8 cellular contexts compared by ENCODE assay signal in the genomic region with DNA sequence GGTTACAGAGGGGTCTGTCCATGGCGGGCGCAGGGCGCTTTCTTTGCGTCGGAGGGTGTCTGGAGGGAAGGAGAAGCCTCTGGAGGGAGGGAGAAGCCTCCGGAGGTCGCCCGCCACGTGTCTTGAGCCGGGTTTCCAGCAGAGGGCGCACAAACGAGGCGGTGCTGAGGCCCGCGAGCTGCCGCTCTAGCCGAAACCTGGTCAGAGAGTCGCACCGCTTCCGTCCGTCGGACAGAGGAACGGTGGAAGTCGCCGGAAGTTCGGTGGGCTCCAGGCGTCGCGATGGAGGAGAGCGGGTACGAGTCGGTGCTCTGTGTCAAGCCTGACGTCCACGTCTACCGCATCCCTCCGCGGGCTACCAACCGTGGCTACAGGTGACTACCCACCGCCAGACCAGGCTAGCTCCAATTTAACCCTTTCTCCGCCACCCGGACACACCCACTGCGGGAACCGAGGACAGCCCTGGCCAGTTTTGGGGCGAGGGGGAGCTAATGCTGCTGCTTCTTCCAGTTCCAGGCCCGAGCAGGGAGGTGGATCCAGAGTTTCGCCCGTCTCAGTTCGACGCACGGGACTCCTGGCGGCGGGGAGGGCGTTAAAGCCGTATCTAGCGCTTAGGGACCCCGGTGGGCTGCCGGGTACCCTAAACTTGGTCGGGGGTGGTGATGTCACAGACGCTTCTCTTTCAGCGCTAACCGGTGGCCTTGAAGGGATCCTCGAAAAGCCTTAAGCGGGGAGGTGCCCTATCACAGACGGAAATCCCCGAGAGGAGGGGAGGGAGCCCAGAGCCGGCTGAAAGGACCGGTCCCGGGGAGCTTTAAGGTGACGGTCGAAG. TPM values are rescaled to one million over a fixed set of nuclear protein-coding genes. Genes with fewer than 3 reads are reported as not detected.
DNase-seq lines count a peak whose midpoint lies in the region; ATAC-seq and TF ChIP-seq lines count a peak whose summit lies in the region.

TSS of gene NECAP2 (plus strand) at position 245 of the 832 bp plus-strand sequence. CDS start at position 283, 38 bp downstream.

- H3K4me1 ChIP-seq in liver (ENCODE audit: control insufficient read depth in 4 of 4, insufficient read depth in 4 of 4, low read length in 3 of 4), result peaks cover 3 to 27% (median 13%) of the 10 kb centered on the region in 4 donors

- H3K9me3 Mint-ChIP-seq in CD14-positive monocyte, result peaks cover 0 to 3% (median 0%) of the 10 kb centered on the region in 7 donors

- peak within 1 kb of the TSS; percentile 54 to 57 for H3K9ac ChIP-seq in liver (ENCODE audit: low read depth in 1 of 2, low read length in 2 of 2)

- H3K36me3 ChIP-seq in liver (ENCODE audit: control insufficient read depth in 4 of 4, insufficient read depth in 3 of 4, low read depth in 1 of 4, low read length in 3 of 4), result peaks cover 3 to 7% (median 5%) of the 10 kb centered on the region in 4 donors

- peak within 1 kb of the TSS; percentile 73 to 97 (median 92) for H3K4me3 ChIP-seq in liver (ENCODE audit: low read depth in 1 of 3, low read length in 3 of 3)

- H3K27ac ChIP-seq in liver (ENCODE audit: low read depth in 1 of 2, low read length in 2 of 2), result peak within 1 kb of the TSS; percentile 63 to 73

- intact Hi-C loops in CD14-positive monocyte (cut with micrococcal nuclease), result loop anchor here in 1 of 2 donors (5.0 kb wide), 1 partner anchor 73 kb away; the partner anchor contains the start of gene SZRD1

- peak; percentile 88 for DNase-seq in CD14-positive monocyte (ENCODE audit: low spot score)
- DNase-seq in HK-2 (ENCODE audit: unreplicated experiment), result peak; percentile 96
- peak; percentile 97 for DNase-seq in NCI-H82 (lab: John Stamatoyannopoulos, UW)
- DNase-seq in activated CD4-positive, alpha-beta T cell treated with anti-CD3 and anti-CD28 coated beads, Interleukin-2, amount 50 U/mL, for 48 hours, result peak; percentile 98
- peak; percentile 83 to 94 for DNase-seq in dermis microvascular lymphatic vessel endothelial cell (ENCODE audit: low read depth in 2 of 2)
- peak; percentile 97 for DNase-seq in stimulated activated CD4-positive, alpha-beta T cell treated with anti-CD3 and anti-CD28 coated beads, Interleukin-4, amount 100 ng/mL, for 1 hour

- peaks cover 17 to 27% of the 10 kb centered on the region in 2 donors for H3K36me3 Mint-ChIP-seq in CD14-positive monocyte

- H3K4me3 Mint-ChIP-seq in CD14-positive monocyte, result peak within 1 kb of the TSS; percentile 92 to 96

- H3K27me3 ChIP-seq in liver (ENCODE audit: control insufficient read depth in 4 of 4, insufficient read depth in 4 of 4, low read length in 3 of 4), result no peaks in the 10 kb centered on the region

- peak; percentile 75 to 85 for TF ChIP-seq RAD21 in liver (IDR thresholded peaks at IDR 0.05)

- peak within 1 kb of the TSS; percentile 92 to 97 (median 94) for H3K27ac Mint-ChIP-seq in CD14-positive monocyte

- peaks cover 59% of the 10 kb centered on the region for H3K4me1 Mint-ChIP-seq in CD14-positive monocyte

- WGBS in liver, result under 1% methylated on average over 70 of the region's 70 CpGs

- TF ChIP-seq CTCF in CD14-positive monocyte (IDR thresholded peaks at IDR 0.05), result peak; percentile 88
- TF ChIP-seq CTCF in liver (IDR thresholded peaks at IDR 0.05; ENCODE audit: low read depth, low read length, missing input control), result peak; percentile 74

- peak; percentile 82 for ATAC-seq in GM19395 (IDR thresholded peaks at IDR 0.05; ENCODE audit: unreplicated experiment)

- H3K27me3 Mint-ChIP-seq in CD14-positive monocyte (ENCODE audit: low read depth in 3 of 3), result peaks cover 0 to 2% (median 1%) of the 10 kb centered on the region in 3 donors

- H3K9me3 ChIP-seq in liver (ENCODE audit: control insufficient read depth in 4 of 4, low read length in 3 of 4), result no peaks in the 10 kb centered on the region

TF ChIP-seq in liver, 16 proteins besides CTCF, POLR2A, EP300 and RAD21:
- no peak for TF ChIP-seq ATF3 (IDR thresholded peaks at IDR 0.05)
- no peak for TF ChIP-seq FOXA1 (IDR thresholded peaks at IDR 0.05)
- peak; percentile 72 to 92 for TF ChIP-seq GABPA (IDR thresholded peaks at IDR 0.05 in 1 of 2, conservative IDR thresholded peaks at IDR 0.05 in 1 of 2)
- TF ChIP-seq, protein P1, sequence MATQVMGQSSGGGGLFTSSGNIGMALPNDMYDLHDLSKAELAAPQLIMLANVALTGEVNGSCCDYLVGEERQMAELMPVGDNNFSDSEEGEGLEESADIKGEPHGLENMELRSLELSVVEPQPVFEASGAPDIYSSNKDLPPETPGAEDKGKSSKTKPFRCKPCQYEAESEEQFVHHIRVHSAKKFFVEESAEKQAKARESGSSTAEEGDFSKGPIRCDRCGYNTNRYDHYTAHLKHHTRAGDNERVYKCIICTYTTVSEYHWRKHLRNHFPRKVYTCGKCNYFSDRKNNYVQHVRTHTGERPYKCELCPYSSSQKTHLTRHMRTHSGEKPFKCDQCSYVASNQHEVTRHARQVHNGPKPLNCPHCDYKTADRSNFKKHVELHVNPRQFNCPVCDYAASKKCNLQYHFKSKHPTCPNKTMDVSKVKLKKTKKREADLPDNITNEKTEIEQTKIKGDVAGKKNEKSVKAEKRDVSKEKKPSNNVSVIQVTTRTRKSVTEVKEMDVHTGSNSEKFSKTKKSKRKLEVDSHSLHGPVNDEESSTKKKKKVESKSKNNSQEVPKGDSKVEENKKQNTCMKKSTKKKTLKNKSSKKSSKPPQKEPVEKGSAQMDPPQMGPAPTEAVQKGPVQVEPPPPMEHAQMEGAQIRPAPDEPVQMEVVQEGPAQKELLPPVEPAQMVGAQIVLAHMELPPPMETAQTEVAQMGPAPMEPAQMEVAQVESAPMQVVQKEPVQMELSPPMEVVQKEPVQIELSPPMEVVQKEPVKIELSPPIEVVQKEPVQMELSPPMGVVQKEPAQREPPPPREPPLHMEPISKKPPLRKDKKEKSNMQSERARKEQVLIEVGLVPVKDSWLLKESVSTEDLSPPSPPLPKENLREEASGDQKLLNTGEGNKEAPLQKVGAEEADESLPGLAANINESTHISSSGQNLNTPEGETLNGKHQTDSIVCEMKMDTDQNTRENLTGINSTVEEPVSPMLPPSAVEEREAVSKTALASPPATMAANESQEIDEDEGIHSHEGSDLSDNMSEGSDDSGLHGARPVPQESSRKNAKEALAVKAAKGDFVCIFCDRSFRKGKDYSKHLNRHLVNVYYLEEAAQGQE (IDR thresholded peaks at IDR 0.05), result no peak
- peak; percentile 79 for TF ChIP-seq YY1 (IDR thresholded peaks at IDR 0.05)
- no peak for TF ChIP-seq TAF1 (conservative IDR thresholded peaks at IDR 0.05)
- TF ChIP-seq HNF4G (IDR thresholded peaks at IDR 0.05), result no peak
- TF ChIP-seq EGR1 (IDR thresholded peaks at IDR 0.05; ENCODE audit: low read depth in 2 of 2), result no peak
- TF ChIP-seq JUND (IDR thresholded peaks at IDR 0.05), result no peak
- TF ChIP-seq FOXA2 (IDR thresholded peaks at IDR 0.05), result no peak
- TF ChIP-seq HNF4A (conservative IDR thresholded peaks at IDR 0.05), result no peak
- TF ChIP-seq, protein P2, sequence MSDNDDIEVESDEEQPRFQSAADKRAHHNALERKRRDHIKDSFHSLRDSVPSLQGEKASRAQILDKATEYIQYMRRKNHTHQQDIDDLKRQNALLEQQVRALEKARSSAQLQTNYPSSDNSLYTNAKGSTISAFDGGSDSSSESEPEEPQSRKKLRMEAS (IDR thresholded peaks at IDR 0.05), result peak; percentile 100
- peak; percentile 21 to 55 for TF ChIP-seq RXRA (IDR thresholded peaks at IDR 0.05)
- peak; percentile 30 for TF ChIP-seq SP1 (IDR thresholded peaks at IDR 0.05)
- TF ChIP-seq, protein P3, sequence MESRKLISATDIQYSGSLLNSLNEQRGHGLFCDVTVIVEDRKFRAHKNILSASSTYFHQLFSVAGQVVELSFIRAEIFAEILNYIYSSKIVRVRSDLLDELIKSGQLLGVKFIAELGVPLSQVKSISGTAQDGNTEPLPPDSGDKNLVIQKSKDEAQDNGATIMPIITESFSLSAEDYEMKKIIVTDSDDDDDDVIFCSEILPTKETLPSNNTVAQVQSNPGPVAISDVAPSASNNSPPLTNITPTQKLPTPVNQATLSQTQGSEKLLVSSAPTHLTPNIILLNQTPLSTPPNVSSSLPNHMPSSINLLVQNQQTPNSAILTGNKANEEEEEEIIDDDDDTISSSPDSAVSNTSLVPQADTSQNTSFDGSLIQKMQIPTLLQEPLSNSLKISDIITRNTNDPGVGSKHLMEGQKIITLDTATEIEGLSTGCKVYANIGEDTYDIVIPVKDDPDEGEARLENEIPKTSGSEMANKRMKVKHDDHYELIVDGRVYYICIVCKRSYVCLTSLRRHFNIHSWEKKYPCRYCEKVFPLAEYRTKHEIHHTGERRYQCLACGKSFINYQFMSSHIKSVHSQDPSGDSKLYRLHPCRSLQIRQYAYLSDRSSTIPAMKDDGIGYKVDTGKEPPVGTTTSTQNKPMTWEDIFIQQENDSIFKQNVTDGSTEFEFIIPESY (IDR thresholded peaks at IDR 0.05), result no peak
- peak; percentile 52 for TF ChIP-seq NR2F2 (IDR thresholded peaks at IDR 0.05)

RNA-seq across cellular contexts. Expression of gene NECAP2, which starts in this region (rescaled TPM):
- polyA plus RNA-seq in CD14-positive monocyte, result 100 to 1,000 TPM; 183 to 223 TPM
- 145 and 178 TPM in 2 replicates for total RNA-seq in dermis microvascular lymphatic vessel endothelial cell
- total RNA-seq in liver, result 10 to 100 TPM; 27.4 to 41.8 TPM
- 10 to 100 TPM; 21.8 to 25.0 TPM for polyA plus RNA-seq in liver

Comparison
In these comparisons a context has a peak if more than half of its experiments do, and no peak if none do; other contexts are left out.
1. Peak in every context shown above with its lines: DNase-seq, ATAC-seq, H3K4me3 ChIP-seq and H3K27ac ChIP-seq.
2. RNA of gene NECAP2 (polyA plus RNA-seq): 183 to 223 TPM in CD14-positive monocyte; 21.8 to 25.0 TPM in liver; every median in the first group is over 4 times any median in the second.